13 cellular contexts compared by ENCODE assay signal in genomic region chr9:109705515-109705914, GRCh38.
DNase-seq lines count a peak whose midpoint lies in the region; ATAC-seq, FAIRE-seq and TF ChIP-seq lines count a peak whose summit lies in the region.
"Had no signal": no experiment of that assay in that cellular context is flagged by ENCODE, and none has a peak within 500 bp of the region (broad histone marks: within the 10 kb centered on the region; RNA-seq: fewer than 3 reads in every experiment).

No MANE protein-coding gene starts in this region.

- TF ChIP-seq CTCF in astrocyte of the spinal cord (IDR thresholded peaks at IDR 0.05; ENCODE audit: low read depth, low read length) = peak; percentile 23
- peak in 1 of 3 experiments; percentile 37 for TF ChIP-seq CTCF in keratinocyte (optimal IDR thresholded peaks at IDR 0.05 in 1 of 3, IDR thresholded peaks at IDR 0.05 in 1 of 3, conservative IDR thresholded peaks at IDR 0.05 in 1 of 3; ENCODE audit: extremely low read depth in 1 of 3, insufficient read depth in 2 of 3, low read length in 3 of 3)

- no peak overlapping the region for H3K4me3 ChIP-seq in astrocyte of the spinal cord (ENCODE audit: low read depth, low read length)
- no peak overlapping the region for H3K4me3 ChIP-seq in keratinocyte (ENCODE audit: control insufficient read depth in 2 of 3, extremely low read depth in 1 of 3, insufficient read depth in 2 of 3, low read depth in 1 of 3, low read length in 3 of 3)
- no peak overlapping the region for H3K4me3 ChIP-seq in aorta (ENCODE audit: low read length in 2 of 2)
- H3K4me3 ChIP-seq: upper lobe of right lung had no signal

- H3K36me3 ChIP-seq in keratinocyte (ENCODE audit: control insufficient read depth in 2 of 2, extremely low read depth in 1 of 2, insufficient read depth in 2 of 2, low read length in 2 of 2) (no peaks in the 10 kb centered on the region), aorta (ENCODE audit: control insufficient read depth in 1 of 2, insufficient read depth in 2 of 2, low read length in 1 of 2) (no peaks in the 10 kb centered on the region)
- H3K36me3 ChIP-seq: upper lobe of right lung had no signal

- H3K9ac ChIP-seq in keratinocyte (ENCODE audit: control insufficient read depth, extremely low read depth, insufficient read depth, low read length) = no peak overlapping the region

- no peak overlapping the region for H3K4me2 ChIP-seq in keratinocyte (ENCODE audit: control insufficient read depth, extremely low read depth, insufficient read depth, low read depth, low read length)

- intact Hi-C loops in aorta (cut with DNase I) = loop anchor here (5.0 kb wide), 5 partner anchors 42 to 282 kb away; partner anchors contain the start of gene PALM2AKAP2 (in 2 of the 2)

- no peaks in the 10 kb centered on the region for H3K9me1 ChIP-seq in keratinocyte (ENCODE audit: control insufficient read depth, extremely low read depth, insufficient read depth, low read length)

- H4K20me1 ChIP-seq in keratinocyte (ENCODE audit: control insufficient read depth, extremely low read depth, insufficient read depth, low read length) = no peaks in the 10 kb centered on the region

- H3K27ac ChIP-seq in keratinocyte (ENCODE audit: control insufficient read depth, insufficient read depth, low read length) (no peak overlapping the region), aorta (ENCODE audit: low read depth in 1 of 2, low read length in 2 of 2) (no peak overlapping the region)
- H3K27ac ChIP-seq: upper lobe of right lung had no signal

- in situ Hi-C loops in astrocyte of the spinal cord (cut with HindIII; ENCODE audit: low sequenced_read_pairs) = no loop called here

- H3K4me1 ChIP-seq in keratinocyte (ENCODE audit: control insufficient read depth, extremely low read depth, insufficient read depth, low read length) (no peaks in the 10 kb centered on the region), aorta (ENCODE audit: control insufficient read depth in 1 of 2, insufficient read depth in 2 of 2, low read length in 2 of 2) (peaks cover 3 to 4% of the 10 kb centered on the region in 2 donors)
- H3K4me1 ChIP-seq: upper lobe of right lung had no signal

- H3K9me3 ChIP-seq in keratinocyte (ENCODE audit: control insufficient read depth, low read depth, low read length) (no peaks in the 10 kb centered on the region), aorta (ENCODE audit: control insufficient read depth, low read length) (no peaks in the 10 kb centered on the region)
- H3K9me3 ChIP-seq: upper lobe of right lung had no signal

- ATAC-seq in HG03354 (IDR thresholded peaks at IDR 0.05; ENCODE audit: poor library complexity, severe bottlenecking, unreplicated experiment) (no peak), aorta (ENCODE audit: low FRiP score) (no peak), HG03432 (IDR thresholded peaks at IDR 0.05; ENCODE audit: unreplicated experiment) (no peak)
- ATAC-seq: activated T-helper 17 cell treated with anti-CD3 and anti-CD28 coated beads, Interleukin-2, amount 50 U/mL, for 72 hours; upper lobe of right lung had no signal

- no peaks in the 10 kb centered on the region for H3K79me2 ChIP-seq in keratinocyte (ENCODE audit: control insufficient read depth, insufficient read depth, low read length)

- H2AFZ ChIP-seq in keratinocyte (ENCODE audit: control insufficient read depth, low read length) = no peak overlapping the region

- peaks cover 6% of the 10 kb centered on the region for H3K27me3 ChIP-seq in keratinocyte (ENCODE audit: control insufficient read depth, extremely low read depth, insufficient read depth, low read length)
- H3K27me3 ChIP-seq in aorta (ENCODE audit: control insufficient read depth in 1 of 2, insufficient read depth in 2 of 2, low read length in 1 of 2) = no peaks in the 10 kb centered on the region
- H3K27me3 ChIP-seq: upper lobe of right lung had no signal

- DNase-seq in Daoy (ENCODE audit: low read depth) (peak; percentile 68), M059J (ENCODE audit: low read depth) (peak; percentile 48), astrocyte of the spinal cord (ENCODE audit: low read depth, low spot score) (peak; percentile 23), keratinocyte (ENCODE audit: low read depth, low spot score) (peak; percentile 17), aorta (no peak), NCI-H2081 (lab: John Stamatoyannopoulos, UW) (no peak)
- DNase-seq: hippocampal formation, NCI-H187, upper lobe of right lung had no signal

- no peak for FAIRE-seq in keratinocyte (lab: Jason Lieb, UNC)
- FAIRE-seq: colon had no signal

- dilution Hi-C loops in keratinocyte (cut with MboI; ENCODE audit: extremely low pct_ligation_motif_present, low sequenced_read_pairs) = no loop called here

Comparison
In these comparisons a context has a peak if more than half of its experiments do, and no peak if none do; other contexts are left out.
1. DNase-seq: peak in Daoy (single experiment), M059J (single experiment), astrocyte of the spinal cord (single experiment) and keratinocyte (single experiment); none in aorta (0 of 2) and NCI-H2081 (0 of 2).